In the genomic region with DNA sequence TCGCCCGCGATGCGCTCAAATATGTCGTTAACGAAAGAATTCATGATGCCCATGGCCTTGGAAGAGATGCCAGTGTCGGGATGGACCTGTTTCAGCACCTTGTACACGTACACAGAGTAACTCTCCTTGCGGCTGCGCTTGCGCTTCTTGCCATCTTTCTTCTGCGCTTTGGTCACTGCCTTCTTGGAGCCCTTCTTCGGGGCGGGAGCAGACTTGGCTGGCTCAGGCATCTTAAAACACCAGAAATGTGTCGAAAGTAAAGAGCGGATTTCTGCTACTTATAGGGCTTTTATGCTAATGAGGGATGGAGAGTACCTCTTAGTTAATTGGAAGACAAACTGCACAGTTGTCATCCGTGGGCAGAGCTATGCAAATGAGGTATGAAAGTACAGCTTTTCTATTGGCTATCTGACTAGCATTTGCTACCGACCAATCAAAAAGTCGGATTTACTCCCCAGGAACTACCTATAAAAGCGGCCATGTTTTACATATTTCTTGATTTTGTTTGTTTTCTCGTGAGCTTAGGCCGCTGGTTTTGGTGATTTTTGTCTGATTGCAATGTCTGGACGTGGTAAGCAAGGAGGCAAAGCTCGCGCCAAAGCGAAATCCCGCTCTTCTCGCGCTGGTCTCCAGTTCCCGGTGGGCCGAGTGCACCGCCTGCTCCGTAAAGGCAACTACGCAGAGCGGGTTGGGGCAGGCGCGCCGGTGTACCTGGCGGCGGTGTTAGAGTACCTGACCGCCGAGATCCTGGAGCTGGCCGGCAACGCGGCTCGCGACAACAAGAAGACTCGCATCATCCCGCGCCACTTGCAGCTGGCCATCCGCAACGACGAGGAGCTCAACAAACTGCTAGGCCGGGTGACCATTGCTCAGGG, we compare ENCODE assay signal across 8 cellular contexts. TPM values are rescaled to one million over a fixed set of nuclear protein-coding genes. Genes with fewer than 3 reads are reported as not detected.
DNase-seq lines count a peak whose midpoint lies in the region; ATAC-seq and TF ChIP-seq lines count a peak whose summit lies in the region.

No MANE protein-coding gene starts in this region.

- H3K36me3 Mint-ChIP-seq in activated naive CD4-positive, alpha-beta T cell treated with anti-CD3 and anti-CD28 coated beads, Interleukin-2, amount 50 U/mL, for 72 hours, result peaks cover 34 to 43% of the 10 kb centered on the region in 2 donors

- peak overlapping the region; percentile 98 for H3K9ac ChIP-seq in SK-N-MC (ENCODE audit: insufficient read length)

- H3K27me3 ChIP-seq in testis, result no peaks in the 10 kb centered on the region

- intact Hi-C loops in testis (cut with DNase I; ENCODE audit: low total_unique reads), result no loop called here

- DNase-seq in NCI-H1048 (lab: John Stamatoyannopoulos, UW) (peak; percentile 93), SK-N-MC (ENCODE audit: low read depth, low spot score) (peak; percentile 100), globus pallidus (ENCODE audit: low spot score) (peak; percentile 99), non-pigmented ciliary epithelial cell (ENCODE audit: low read depth) (peak; percentile 99), testis (peak; percentile 93)
- DNase-seq in activated naive CD4-positive, alpha-beta T cell treated with anti-CD3 and anti-CD28 coated beads, Interleukin-2, amount 50 U/mL, for 72 hours (ENCODE audit: low spot score in 2 of 2), result peak; percentile 91 to 93

- peak in 1 of 3 experiments; percentile 4 for TF ChIP-seq CTCF in testis (IDR thresholded peaks at IDR 0.05)

- WGBS in testis, 2 donors, result 1% methylated on average over 29 to 45 of the region's 54 CpGs

- H3K9me3 Mint-ChIP-seq in activated naive CD4-positive, alpha-beta T cell treated with anti-CD3 and anti-CD28 coated beads, Interleukin-2, amount 50 U/mL, for 72 hours, result no peaks in the 10 kb centered on the region

- peak; percentile 73 for ATAC-seq in HG02588 (IDR thresholded peaks at IDR 0.05; ENCODE audit: unreplicated experiment)
- ATAC-seq in activated naive CD4-positive, alpha-beta T cell treated with anti-CD3 and anti-CD28 coated beads, Interleukin-2, amount 50 U/mL, for 72 hours, result peak; percentile 76 to 84

- H3K27ac ChIP-seq in SK-N-MC, result peak overlapping the region; percentile 99
- H3K27ac ChIP-seq in testis, result peak overlapping the region; percentile 92 to 95

- H3K9me3 ChIP-seq in SK-N-MC (ENCODE audit: low read depth, low read length) (no peaks in the 10 kb centered on the region), testis (no peaks in the 10 kb centered on the region)

- H3K4me3 ChIP-seq in GM08714 (ENCODE audit: low read length) (peak overlapping the region; percentile 96), SK-N-MC (peak overlapping the region; percentile 83), testis (peak overlapping the region; percentile 80 to 84)

- H3K36me3 ChIP-seq in SK-N-MC (ENCODE audit: insufficient read depth, low read length), result 0 out of 2 replicates have a peak, but pooled peaks cover 3% of the 10 kb centered on the region
- H3K36me3 ChIP-seq in testis (ENCODE audit: low read depth, missing control alignments), result no peaks in the 10 kb centered on the region

- H3K4me1 ChIP-seq in testis, result peaks cover 10% of the 10 kb centered on the region

- peak overlapping the region; percentile 97 to 100 for H3K27ac Mint-ChIP-seq in activated naive CD4-positive, alpha-beta T cell treated with anti-CD3 and anti-CD28 coated beads, Interleukin-2, amount 50 U/mL, for 72 hours

- peak; percentile 100 for TF ChIP-seq POLR2A in testis (IDR thresholded peaks at IDR 0.05)

RNA-seq across cellular contexts. Expression of a gene that starts 36.7 kb away (rescaled TPM):
- 1 to 10 TPM in 1 of 2 donors, under 1 TPM in 1; 0.23 to 2.1 TPM for total RNA-seq in activated naive CD4-positive, alpha-beta T cell treated with anti-CD3 and anti-CD28 coated beads, Interleukin-2, amount 50 U/mL, for 72 hours
- total RNA-seq in testis, result 1 to 10 TPM; 4.1 to 5.1 TPM
- polyA plus RNA-seq in testis (ENCODE audit: insufficient read depth, low read depth, low replicate concordance), result 4.8 TPM

Comparison
In these comparisons a context has a peak if more than half of its experiments do, and no peak if none do; other contexts are left out.
1. Peak in every context shown above with its lines: DNase-seq, ATAC-seq, H3K4me3 ChIP-seq and H3K27ac ChIP-seq.